Comparison of ENCODE assay signal across 1 cellular context in the genomic region with DNA sequence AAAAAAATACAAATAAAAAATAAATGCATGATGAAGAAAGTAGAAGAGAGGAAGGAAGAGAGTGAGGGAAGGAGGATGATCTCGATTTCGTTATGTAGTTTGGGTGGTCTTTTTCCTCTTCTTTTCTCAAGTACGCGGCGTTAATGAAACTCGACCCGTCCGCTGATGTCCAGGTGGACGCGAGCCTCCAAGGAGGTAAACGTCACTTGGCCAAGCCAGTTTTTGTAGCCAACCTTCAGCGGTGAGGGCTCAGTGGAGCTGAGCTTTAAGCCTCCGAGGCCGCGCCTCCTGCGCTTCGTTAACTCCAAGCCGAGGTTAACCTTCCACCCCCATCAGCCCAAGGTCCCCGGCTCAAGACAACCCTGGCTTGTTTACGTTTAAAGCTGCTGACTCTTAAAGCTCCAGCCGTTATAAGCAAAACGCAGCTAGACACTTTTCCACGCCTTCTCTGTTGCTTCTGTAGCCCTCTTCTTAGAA.
TF ChIP-seq lines count a peak whose summit lies in the region.

No MANE protein-coding gene starts in this region.

TF ChIP-seq in GM23338, 12 proteins besides CTCF, POLR2A, EP300 and RAD21 (continued from another document):
- TF ChIP-seq, protein P1, sequence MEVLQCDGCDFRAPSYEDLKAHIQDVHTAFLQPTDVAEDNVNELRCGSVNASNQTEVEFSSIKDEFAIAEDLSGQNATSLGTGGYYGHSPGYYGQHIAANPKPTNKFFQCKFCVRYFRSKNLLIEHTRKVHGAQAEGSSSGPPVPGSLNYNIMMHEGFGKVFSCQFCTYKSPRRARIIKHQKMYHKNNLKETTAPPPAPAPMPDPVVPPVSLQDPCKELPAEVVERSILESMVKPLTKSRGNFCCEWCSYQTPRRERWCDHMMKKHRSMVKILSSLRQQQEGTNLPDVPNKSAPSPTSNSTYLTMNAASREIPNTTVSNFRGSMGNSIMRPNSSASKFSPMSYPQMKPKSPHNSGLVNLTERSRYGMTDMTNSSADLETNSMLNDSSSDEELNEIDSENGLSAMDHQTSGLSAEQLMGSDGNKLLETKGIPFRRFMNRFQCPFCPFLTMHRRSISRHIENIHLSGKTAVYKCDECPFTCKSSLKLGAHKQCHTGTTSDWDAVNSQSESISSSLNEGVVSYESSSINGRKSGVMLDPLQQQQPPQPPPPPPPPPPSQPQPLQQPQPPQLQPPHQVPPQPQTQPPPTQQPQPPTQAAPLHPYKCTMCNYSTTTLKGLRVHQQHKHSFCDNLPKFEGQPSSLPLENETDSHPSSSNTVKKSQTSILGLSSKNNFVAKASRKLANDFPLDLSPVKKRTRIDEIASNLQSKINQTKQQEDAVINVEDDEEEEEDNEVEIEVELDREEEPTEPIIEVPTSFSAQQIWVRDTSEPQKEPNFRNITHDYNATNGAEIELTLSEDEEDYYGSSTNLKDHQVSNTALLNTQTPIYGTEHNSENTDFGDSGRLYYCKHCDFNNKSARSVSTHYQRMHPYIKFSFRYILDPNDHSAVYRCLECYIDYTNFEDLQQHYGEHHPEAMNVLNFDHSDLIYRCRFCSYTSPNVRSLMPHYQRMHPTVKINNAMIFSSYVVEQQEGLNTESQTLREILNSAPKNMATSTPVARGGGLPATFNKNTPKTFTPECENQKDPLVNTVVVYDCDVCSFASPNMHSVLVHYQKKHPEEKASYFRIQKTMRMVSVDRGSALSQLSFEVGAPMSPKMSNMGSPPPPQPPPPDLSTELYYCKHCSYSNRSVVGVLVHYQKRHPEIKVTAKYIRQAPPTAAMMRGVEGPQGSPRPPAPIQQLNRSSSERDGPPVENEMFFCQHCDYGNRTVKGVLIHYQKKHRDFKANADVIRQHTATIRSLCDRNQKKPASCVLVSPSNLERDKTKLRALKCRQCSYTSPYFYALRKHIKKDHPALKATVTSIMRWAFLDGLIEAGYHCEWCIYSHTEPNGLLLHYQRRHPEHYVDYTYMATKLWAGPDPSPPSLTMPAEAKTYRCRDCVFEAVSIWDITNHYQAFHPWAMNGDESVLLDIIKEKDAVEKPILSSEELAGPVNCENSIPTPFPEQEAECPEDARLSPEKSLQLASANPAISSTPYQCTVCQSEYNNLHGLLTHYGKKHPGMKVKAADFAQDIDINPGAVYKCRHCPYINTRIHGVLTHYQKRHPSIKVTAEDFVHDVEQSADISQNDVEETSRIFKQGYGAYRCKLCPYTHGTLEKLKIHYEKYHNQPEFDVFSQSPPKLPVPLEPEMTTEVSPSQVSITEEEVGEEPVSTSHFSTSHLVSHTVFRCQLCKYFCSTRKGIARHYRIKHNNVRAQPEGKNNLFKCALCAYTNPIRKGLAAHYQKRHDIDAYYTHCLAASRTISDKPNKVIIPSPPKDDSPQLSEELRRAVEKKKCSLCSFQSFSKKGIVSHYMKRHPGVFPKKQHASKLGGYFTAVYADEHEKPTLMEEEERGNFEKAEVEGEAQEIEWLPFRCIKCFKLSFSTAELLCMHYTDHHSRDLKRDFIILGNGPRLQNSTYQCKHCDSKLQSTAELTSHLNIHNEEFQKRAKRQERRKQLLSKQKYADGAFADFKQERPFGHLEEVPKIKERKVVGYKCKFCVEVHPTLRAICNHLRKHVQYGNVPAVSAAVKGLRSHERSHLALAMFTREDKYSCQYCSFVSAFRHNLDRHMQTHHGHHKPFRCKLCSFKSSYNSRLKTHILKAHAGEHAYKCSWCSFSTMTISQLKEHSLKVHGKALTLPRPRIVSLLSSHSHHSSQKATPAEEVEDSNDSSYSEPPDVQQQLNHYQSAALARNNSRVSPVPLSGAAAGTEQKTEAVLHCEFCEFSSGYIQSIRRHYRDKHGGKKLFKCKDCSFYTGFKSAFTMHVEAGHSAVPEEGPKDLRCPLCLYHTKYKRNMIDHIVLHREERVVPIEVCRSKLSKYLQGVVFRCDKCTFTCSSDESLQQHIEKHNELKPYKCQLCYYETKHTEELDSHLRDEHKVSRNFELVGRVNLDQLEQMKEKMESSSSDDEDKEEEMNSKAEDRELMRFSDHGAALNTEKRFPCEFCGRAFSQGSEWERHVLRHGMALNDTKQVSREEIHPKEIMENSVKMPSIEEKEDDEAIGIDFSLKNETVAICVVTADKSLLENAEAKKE (CRISPR knock-in tag; IDR thresholded peaks at IDR 0.05) = peak; percentile 41; the same call in 1 of the 2 replicates
